15 cellular contexts compared by ENCODE assay signal in the genomic region with DNA sequence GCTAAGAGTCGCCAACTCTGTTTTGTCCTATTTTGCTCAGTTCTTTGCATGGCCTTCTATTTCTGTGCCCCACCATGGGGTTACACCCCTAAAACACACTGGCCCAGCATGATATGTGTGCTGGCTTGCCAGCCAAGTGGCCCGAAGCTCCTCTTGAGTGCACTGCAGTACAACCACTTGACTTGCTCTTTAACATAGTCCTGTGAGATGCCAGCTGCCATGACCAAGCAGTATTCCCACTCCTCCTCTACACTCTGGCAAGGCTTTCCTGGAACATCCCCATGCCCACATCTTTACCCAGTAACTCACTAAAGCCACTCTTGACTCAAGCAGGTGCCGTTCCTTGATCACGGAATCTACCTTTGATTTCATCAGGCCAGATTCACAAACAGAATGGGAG.
DNase-seq lines count a peak whose midpoint lies in the region; ATAC-seq lines count a peak whose summit lies in the region.
"Had no signal": no experiment of that assay in that cellular context is flagged by ENCODE, and none has a peak within 500 bp of the region (broad histone marks: within the 10 kb centered on the region; RNA-seq: fewer than 3 reads in every experiment).

No MANE protein-coding gene starts in this region.

- DNase-seq in NCI-H2107 (lab: John Stamatoyannopoulos, UW) (peak; percentile 6), NCI-H2107 treated with DMSO at 0.1 percent for 48 hours (lab: John Stamatoyannopoulos, UW; ENCODE audit: unreplicated experiment) (no peak), NCI-H2196 treated with DMSO at 0.1 percent for 48 hours (lab: John Stamatoyannopoulos, UW; ENCODE audit: unreplicated experiment) (peak; percentile 37), left cardiac atrium (peak; percentile 30), C1 segment of cervical spinal cord (lab: John Stamatoyannopoulos, UW) (no peak), SKM-1 (lab: John Stamatoyannopoulos, UW; ENCODE audit: unreplicated experiment) (no peak)
- DNase-seq: ACHN; activated T-cell treated with anti-CD3 and anti-CD28 coated beads, Interleukin-2, amount 50 U/mL, for 4 hours; colonic mucosa; hippocampal formation; NCI-H1436 had no signal

- no peaks in the 10 kb centered on the region for H3K27me3 Mint-ChIP-seq in stimulated activated memory B cell treated with anti-CD40 and anti-IgM and Interleukin-4, amounts not matched to agents 10 μg/mL and 1 μg/mL and 100 μg/mL, for 72 hours

- no peaks in the 10 kb centered on the region for H3K9me3 Mint-ChIP-seq in stimulated activated memory B cell treated with anti-CD40 and anti-IgM and Interleukin-4, amounts not matched to agents 10 μg/mL and 1 μg/mL and 100 μg/mL, for 72 hours
- H3K9me3 Mint-ChIP-seq: activated T-cell treated with anti-CD3 and anti-CD28 coated beads, Interleukin-2, amount 50 U/mL, for 4 hours; neural crest cell had no signal

- intact Hi-C loops in left cardiac atrium (cut with DNase I): loop anchor here (10.0 kb wide), 1 partner anchor 117 kb away; a partner anchor contains a TSS

- peak overlapping the region; percentile 0 for H3K27ac Mint-ChIP-seq in stimulated activated memory B cell treated with anti-CD40 and anti-IgM and Interleukin-4, amounts not matched to agents 10 μg/mL and 1 μg/mL and 100 μg/mL, for 72 hours

- peaks cover 24% of the 10 kb centered on the region for H3K4me1 Mint-ChIP-seq in stimulated activated memory B cell treated with anti-CD40 and anti-IgM and Interleukin-4, amounts not matched to agents 10 μg/mL and 1 μg/mL and 100 μg/mL, for 72 hours

- H3K36me3 Mint-ChIP-seq in stimulated activated memory B cell treated with anti-CD40 and anti-IgM and Interleukin-4, amounts not matched to agents 10 μg/mL and 1 μg/mL and 100 μg/mL, for 72 hours: peaks cover 48% of the 10 kb centered on the region

- no peak overlapping the region for H3K4me3 Mint-ChIP-seq in stimulated activated memory B cell treated with anti-CD40 and anti-IgM and Interleukin-4, amounts not matched to agents 10 μg/mL and 1 μg/mL and 100 μg/mL, for 72 hours
- H3K4me3 Mint-ChIP-seq: activated T-cell treated with anti-CD3 and anti-CD28 coated beads, Interleukin-2, amount 50 U/mL, for 4 hours; neural crest cell had no signal

- ATAC-seq in left cardiac atrium: peak; percentile 84 to 89
- no peak for ATAC-seq in stimulated activated memory B cell treated with anti-CD40 and anti-IgM and Interleukin-4, amounts not matched to agents 10 μg/mL and 1 μg/mL and 100 μg/mL, for 72 hours
- no peak for ATAC-seq in HG03039 (IDR thresholded peaks at IDR 0.05; ENCODE audit: unreplicated experiment)
- ATAC-seq: activated T-cell treated with anti-CD3 and anti-CD28 coated beads, Interleukin-2, amount 50 U/mL, for 4 hours; left colon had no signal

Comparison
In these comparisons a context has a peak if more than half of its experiments do, and no peak if none do; other contexts are left out.
1. DNase-seq: peak in NCI-H2107 (single experiment), NCI-H2196 treated with DMSO at 0.1 percent for 48 hours (single experiment) and left cardiac atrium (single experiment); none in NCI-H2107 treated with DMSO at 0.1 percent for 48 hours (single experiment), C1 segment of cervical spinal cord (0 of 14) and SKM-1 (single experiment).
2. ATAC-seq: peak in left cardiac atrium (2 of 2); none in stimulated activated memory B cell treated with anti-CD40 and anti-IgM and Interleukin-4, amounts not matched to agents 10 μg/mL and 1 μg/mL and 100 μg/mL, for 72 hours (single experiment) and HG03039 (single experiment).